ENCODE assay signal across 9 cellular contexts in the genomic region with DNA sequence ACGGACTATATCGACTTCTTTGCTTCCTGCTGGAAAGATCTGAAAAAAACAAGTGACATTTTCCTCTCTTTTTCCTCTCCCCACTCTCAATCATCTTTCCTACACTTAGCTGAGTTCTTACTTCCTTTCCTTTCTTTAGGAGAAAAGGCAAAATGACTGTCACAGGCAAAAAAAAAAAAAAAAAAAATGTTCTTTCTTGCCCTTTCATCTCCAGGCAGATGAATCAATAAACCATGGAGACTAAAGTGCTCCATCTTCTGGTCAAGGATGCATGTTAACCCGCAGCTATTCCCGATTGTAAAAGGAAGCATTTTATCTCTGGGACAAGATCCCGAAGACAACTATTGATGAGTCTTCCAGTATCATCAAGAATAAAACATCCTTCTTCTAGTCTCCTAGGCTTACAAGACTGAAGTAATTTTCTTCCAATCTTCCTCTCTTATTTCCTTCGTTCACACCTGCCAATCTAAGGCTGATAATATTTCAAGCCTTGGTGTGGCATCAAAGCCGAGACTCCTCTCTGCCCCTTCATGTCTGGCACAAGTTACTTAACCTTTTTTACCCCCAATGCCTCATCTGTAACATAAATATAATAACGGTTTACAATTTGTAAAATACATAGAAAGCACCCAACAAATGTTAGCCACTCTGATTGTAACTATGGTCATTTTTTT.
DNase-seq lines count a peak whose midpoint lies in the region; ATAC-seq, FAIRE-seq and TF ChIP-seq lines count a peak whose summit lies in the region.
"Had no signal": no experiment of that assay in that cellular context is flagged by ENCODE, and none has a peak within 500 bp of the region (broad histone marks: within the 10 kb centered on the region; RNA-seq: fewer than 3 reads in every experiment).

No MANE protein-coding gene starts in this region.

- in situ Hi-C loops in HepG2 (cut with HindIII; ENCODE audit: extremely low pct_ligation_motif_present, low pct_unique_long_range_greater_than_20kb), result loop anchor here (25.0 kb wide), 1 partner anchor 1221 kb away; no protein-coding TSS in a partner anchor

- no peak for TF ChIP-seq POLR2A in HepG2 (IDR thresholded peaks at IDR 0.05; ENCODE audit: insufficient read depth in 1 of 2, low read depth in 2 of 2, low read length in 2 of 2)

- no TSS peak for BruUV-seq in HepG2 (replicated peaks; lab: Mats Ljungman, UMichigan)

- H3K9me3 ChIP-seq in HepG2 (ENCODE audit: low read length), result no peaks in the 10 kb centered on the region

- DNase-seq in activated T-cell treated with anti-CD3 and anti-CD28 coated beads, Interleukin-2, amount 50 U/mL, for 4 hours, result no peak
- DNase-seq in activated T-cell treated with anti-CD3 and anti-CD28 coated beads, Interleukin-2, amount 50 U/mL, for 48 hours, result no peak
- DNase-seq in NCI-H2196 (lab: John Stamatoyannopoulos, UW; ENCODE audit: unreplicated experiment) (peak; percentile 37), HepG2 (ENCODE audit: low spot score) (peak; percentile 25)
- DNase-seq in stimulated activated CD4-positive, alpha-beta T cell treated with anti-CD3 and anti-CD28 coated beads, Interleukin-1b, Interleukin-23, amount 100 ng/mL, for 48 hours, result no peak

- no peaks in the 10 kb centered on the region for H3K27me3 Mint-ChIP-seq in activated T-cell treated with anti-CD3 and anti-CD28 coated beads, Interleukin-2, amount 50 U/mL, for 4 hours (ENCODE audit: low read depth)
- H3K27me3 Mint-ChIP-seq in brain, result no peaks in the 10 kb centered on the region

- no peak overlapping the region for H3K27ac ChIP-seq in HepG2 (ENCODE audit: extremely low read length, insufficient read depth, low read length)

- H3K4me2 ChIP-seq in HepG2 (ENCODE audit: low read depth, low read length), result no peak overlapping the region

- H3K4me3 ChIP-seq in HepG2 (replicated peaks in 1 of 3; ENCODE audit: insufficient read depth in 1 of 3, low read depth in 2 of 3, low read length in 3 of 3), result no peak overlapping the region

- H3K27ac Mint-ChIP-seq in brain, result peak overlapping the region in 2 of 5 experiments; percentile 25 to 35

- H3K36me3 Mint-ChIP-seq in activated T-cell treated with anti-CD3 and anti-CD28 coated beads, Interleukin-2, amount 50 U/mL, for 4 hours (ENCODE audit: insufficient read depth), result no peaks in the 10 kb centered on the region
- no peaks in the 10 kb centered on the region for H3K36me3 Mint-ChIP-seq in brain

- H3K9me3 Mint-ChIP-seq in activated T-cell treated with anti-CD3 and anti-CD28 coated beads, Interleukin-2, amount 50 U/mL, for 4 hours, result no peaks in the 10 kb centered on the region
- H3K9me3 Mint-ChIP-seq in brain, result no peaks in the 10 kb centered on the region

- TF ChIP-seq RAD21 in HepG2 (CRISPR knock-in tag; IDR thresholded peaks at IDR 0.05), result no peak

- H3K9ac ChIP-seq in HepG2 (ENCODE audit: insufficient read depth, low read depth, low read length), result no peak overlapping the region

- H4K20me1 ChIP-seq in HepG2 (ENCODE audit: insufficient read depth, low read length), result no peaks in the 10 kb centered on the region

- H3K4me1 Mint-ChIP-seq in activated T-cell treated with anti-CD3 and anti-CD28 coated beads, Interleukin-2, amount 50 U/mL, for 4 hours (ENCODE audit: low read depth), result peaks cover 22% of the 10 kb centered on the region
- peaks cover 12% of the 10 kb centered on the region for H3K4me1 Mint-ChIP-seq in brain

- TF ChIP-seq EP300 in HepG2 (IDR thresholded peaks at IDR 0.05; ENCODE audit: low read depth in 2 of 2, low read length in 2 of 2) (no peak), HepG2 (CRISPR knock-in tag; IDR thresholded peaks at IDR 0.05; ENCODE audit: borderline replicate concordance) (no peak)

- peak; percentile 72 for FAIRE-seq in HepG2 (lab: Jason Lieb, UNC)
- FAIRE-seq: GM18507 had no signal

- no peaks in the 10 kb centered on the region for H3K27me3 ChIP-seq in HepG2 (ENCODE audit: control insufficient read depth in 1 of 2, insufficient read depth in 2 of 2, low read length in 2 of 2)

- POLR2A ChIA-PET in HepG2 (lab: Yijun Ruan, JAX), result no interaction called here

- 20% methylated on average over 8 of the region's 8 CpGs for WGBS in HepG2 (ENCODE audit: low lambda C conversion rate)

- H3K4me1 ChIP-seq in HepG2 (ENCODE audit: insufficient read depth, low read length), result no peaks in the 10 kb centered on the region

- CTCF ChIA-PET in HepG2 (lab: Yijun Ruan, JAX; ENCODE audit: low intra/inter-chr PET ratio, low total read pairs), result interaction anchor here (1.1 kb wide), 1 partner anchor 1227 kb away, joined by 4 read pairs; no protein-coding TSS in a partner anchor

- H2AFZ ChIP-seq in HepG2 (ENCODE audit: low read length), result no peak overlapping the region

- intact Hi-C loops in HepG2 (cut with micrococcal nuclease; ENCODE audit: unreplicated experiment), result loop anchor here (1.0 kb wide), 1 partner anchor 1226 kb away; no protein-coding TSS in a partner anchor

- no peaks in the 10 kb centered on the region for H3K36me3 ChIP-seq in HepG2 (replicated peaks in 1 of 2; ENCODE audit: control insufficient read depth in 1 of 2, insufficient read depth in 2 of 2, low read length in 2 of 2)

- peak; percentile 42 to 56 for TF ChIP-seq CTCF in brain (conservative IDR thresholded peaks at IDR 0.05)
- TF ChIP-seq CTCF in HepG2 (CRISPR knock-in tag; IDR thresholded peaks at IDR 0.05), result peak; percentile 59

- peak overlapping the region; percentile 67 for H3K4me3 Mint-ChIP-seq in activated T-cell treated with anti-CD3 and anti-CD28 coated beads, Interleukin-2, amount 50 U/mL, for 4 hours
- H3K4me3 Mint-ChIP-seq in brain, result no peak overlapping the region

- ATAC-seq in activated T-cell treated with anti-CD3 and anti-CD28 coated beads, Interleukin-2, amount 50 U/mL, for 4 hours, result no peak
- ATAC-seq in HepG2 (peak; percentile 55; the same call in 1 of the 3 replicates), GM21528 (IDR thresholded peaks at IDR 0.05; ENCODE audit: low FRiP score, unreplicated experiment) (no peak), GM19452 (IDR thresholded peaks at IDR 0.05; ENCODE audit: unreplicated experiment) (no peak)

- H3K79me2 ChIP-seq in HepG2 (ENCODE audit: insufficient read depth, low read length), result no peaks in the 10 kb centered on the region

TF ChIP-seq in HepG2, 621 proteins besides CTCF, POLR2A, EP300 and RAD21:
- TF ChIP-seq PITX1 (CRISPR knock-in tag; IDR thresholded peaks at IDR 0.05) (no peak), NFE2L2 (IDR thresholded peaks at IDR 0.05; ENCODE audit: low read length) (no peak), TBL1XR1 (IDR thresholded peaks at IDR 0.05; ENCODE audit: borderline replicate concordance, low read length, partially characterized antibody) (no peak), STAG1 (CRISPR knock-in tag; IDR thresholded peaks at IDR 0.05) (peak; percentile 54), KLF9 (CRISPR knock-in tag; IDR thresholded peaks at IDR 0.05; ENCODE audit: low read depth) (no peak), SMC3 (IDR thresholded peaks at IDR 0.05; ENCODE audit: low read length) (peak; percentile 38; the same call in 1 of the 2 replicates), ZNF7 (CRISPR knock-in tag; IDR thresholded peaks at IDR 0.05) (no peak), RFX1 (IDR thresholded peaks at IDR 0.05) (no peak), ONECUT2 (CRISPR knock-in tag; IDR thresholded peaks at IDR 0.05) (peak; percentile 78)
- TF ChIP-seq, protein P1, sequence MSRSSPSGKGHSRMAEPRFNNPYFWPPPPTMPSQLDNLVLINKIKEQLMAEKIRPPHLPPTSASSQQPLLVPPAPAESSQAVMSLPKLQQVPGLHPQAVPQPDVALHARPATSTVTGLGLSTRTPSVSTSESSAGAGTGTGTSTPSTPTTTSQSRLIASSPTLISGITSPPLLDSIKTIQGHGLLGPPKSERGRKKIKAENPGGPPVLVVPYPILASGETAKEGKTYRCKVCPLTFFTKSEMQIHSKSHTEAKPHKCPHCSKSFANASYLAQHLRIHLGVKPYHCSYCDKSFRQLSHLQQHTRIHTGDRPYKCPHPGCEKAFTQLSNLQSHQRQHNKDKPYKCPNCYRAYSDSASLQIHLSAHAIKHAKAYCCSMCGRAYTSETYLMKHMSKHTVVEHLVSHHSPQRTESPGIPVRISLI (CRISPR knock-in tag; IDR thresholded peaks at IDR 0.05; ENCODE audit: borderline replicate concordance), result peak; percentile 55; the same call in 1 of the 2 replicates

Comparison
In these comparisons a context has a peak if more than half of its experiments do, and no peak if none do; other contexts are left out.
1. DNase-seq: peak in NCI-H2196 (single experiment) and HepG2 (single experiment); none in activated T-cell treated with anti-CD3 and anti-CD28 coated beads, Interleukin-2, amount 50 U/mL, for 4 hours (single experiment), activated T-cell treated with anti-CD3 and anti-CD28 coated beads, Interleukin-2, amount 50 U/mL, for 48 hours (0 of 2) and stimulated activated CD4-positive, alpha-beta T cell treated with anti-CD3 and anti-CD28 coated beads, Interleukin-1b, Interleukin-23, amount 100 ng/mL, for 48 hours (single experiment).